17 cellular contexts compared by ENCODE assay signal in genomic region chr5:143957455-143957854, GRCh38.
DNase-seq lines count a peak whose midpoint lies in the region; ATAC-seq, FAIRE-seq and TF ChIP-seq lines count a peak whose summit lies in the region.
"Had no signal": no experiment of that assay in that cellular context is flagged by ENCODE, and none has a peak within 500 bp of the region (broad histone marks: within the 10 kb centered on the region; RNA-seq: fewer than 3 reads in every experiment).

No MANE protein-coding gene starts in this region.

- no peaks in the 10 kb centered on the region for H3K36me3 ChIP-seq in SK-N-SH (replicated peaks in 1 of 2; ENCODE audit: control insufficient read depth in 1 of 2, insufficient read depth in 2 of 2, low read length in 1 of 2)
- H3K36me3 ChIP-seq in MM.1S (replicated peaks; ENCODE audit: insufficient read depth, low read length): no peaks in the 10 kb centered on the region
- H3K36me3 ChIP-seq in H1 (ENCODE audit: control insufficient read depth in 2 of 4, insufficient read depth in 4 of 4, low read length in 3 of 4): no peaks in the 10 kb centered on the region
- H3K36me3 ChIP-seq: left lung, uterus had no signal

- H3K9me2 ChIP-seq in SK-N-SH (no peaks in the 10 kb centered on the region), MM.1S (replicated peaks; ENCODE audit: insufficient read depth, low read length) (no peaks in the 10 kb centered on the region)

- peaks cover 0 to 5% of the 10 kb centered on the region in 2 experiments; a peak in 2 of 4 replicates for H3K4me1 ChIP-seq in SK-N-SH (ENCODE audit: control insufficient read depth in 1 of 2, insufficient read depth in 2 of 2, low read depth in 1 of 2, low read length in 1 of 2)
- no peaks in the 10 kb centered on the region for H3K4me1 ChIP-seq in MM.1S (ENCODE audit: low read length)
- H3K4me1 ChIP-seq in H1 (replicated peaks in 1 of 4; ENCODE audit: control insufficient read depth in 3 of 4, insufficient read depth in 4 of 4, low read length in 3 of 4): no peaks in the 10 kb centered on the region
- H3K4me1 ChIP-seq: left lung, uterus had no signal

- FAIRE-seq in H1 (lab: Jason Lieb, UNC): no peak
- FAIRE-seq: colon had no signal

- POLR2A ChIA-PET in SK-N-SH (lab: Yijun Ruan, JAX): no interaction called here
- POLR2A ChIA-PET in H1 (lab: Charles Lee; ENCODE audit: partially characterized antibody): no interaction called here

- H3F3A ChIP-seq in SK-N-SH (replicated peaks; ENCODE audit: insufficient read depth): no peaks in the 10 kb centered on the region
- H3F3A ChIP-seq in MM.1S (ENCODE audit: insufficient read depth, low read length): no peaks in the 10 kb centered on the region

- H3K79me2 ChIP-seq in SK-N-SH (ENCODE audit: insufficient read depth): no peaks in the 10 kb centered on the region
- H3K79me2 ChIP-seq in MM.1S (ENCODE audit: low read length): no peaks in the 10 kb centered on the region
- H3K79me2 ChIP-seq in H1 (ENCODE audit: control insufficient read depth in 1 of 2, insufficient read depth in 2 of 2, low read length in 2 of 2): no peaks in the 10 kb centered on the region

- H3K79me1 ChIP-seq in H1 (ENCODE audit: low read depth, low read length): no peaks in the 10 kb centered on the region

- no peaks in the 10 kb centered on the region for H3K9me3 Mint-ChIP-seq in progenitor cell of endocrine pancreas (ENCODE audit: low read depth)

- no peak overlapping the region for H3K14ac ChIP-seq in H1 (ENCODE audit: insufficient read length)

- peak; percentile 43; the same call in 1 of the 2 replicates for TF ChIP-seq RAD21 in SK-N-SH (IDR thresholded peaks at IDR 0.05; ENCODE audit: low read length)
- peak; percentile 31 to 49; a peak in 3 of 4 replicates for TF ChIP-seq RAD21 in H1 (IDR thresholded peaks at IDR 0.05 in 1 of 2, conservative IDR thresholded peaks at IDR 0.05 in 1 of 2; ENCODE audit: low read depth in 2 of 2, low read length in 2 of 2)

- H3K27ac ChIP-seq in SK-N-SH (ENCODE audit: low read depth in 2 of 2, low read length in 1 of 2) (no peak overlapping the region), MM.1S (ENCODE audit: low read length) (no peak overlapping the region), H1 (ENCODE audit: low read depth, low read length) (no peak overlapping the region)
- H3K27ac ChIP-seq: left lung, uterus had no signal

- no peak overlapping the region for H3K27ac Mint-ChIP-seq in progenitor cell of endocrine pancreas

- H2AK5ac ChIP-seq in H1 (ENCODE audit: low read depth, low read length): no peak overlapping the region

- no peaks in the 10 kb centered on the region for H3K27me3 ChIP-seq in SK-N-SH (ENCODE audit: insufficient read depth)
- H3K27me3 ChIP-seq in MM.1S (replicated peaks; ENCODE audit: insufficient read depth, low read length): no peaks in the 10 kb centered on the region
- H3K27me3 ChIP-seq in H1 (replicated peaks in 1 of 4; ENCODE audit: control insufficient read depth in 3 of 4, extremely low read depth in 1 of 4, insufficient read depth in 3 of 4, low read length in 3 of 4): no peaks in the 10 kb centered on the region
- H3K27me3 ChIP-seq: left lung, uterus had no signal

- 76% methylated on average over 1 of the region's 1 CpG for WGBS in SK-N-SH (ENCODE audit: low lambda C conversion rate)
- WGBS in H1 (ENCODE audit: extremely low coverage in 1 of 2, insufficient coverage in 1 of 2, insufficient read length in 1 of 2, insufficient replicate concordance in 2 of 2, low coverage in 1 of 2, low lambda C conversion rate in 2 of 2, missing lambda C conversion rate in 1 of 2), 2 experiments: 61% methylated on average over 1 of the region's 1 CpG; no CpG with 5 or more reads in 1 of the 2 experiments

- no peak for ATAC-seq in SK-N-SH treated with all-trans-retinoic acid at 6 μM for 48 hours
- no peak for ATAC-seq in GM18861 (IDR thresholded peaks at IDR 0.05; ENCODE audit: unreplicated experiment)
- ATAC-seq: left lung had no signal

- no peak overlapping the region for H2BK15ac ChIP-seq in H1 (ENCODE audit: low read length)

- no peaks in the 10 kb centered on the region for H3K4me1 Mint-ChIP-seq in progenitor cell of endocrine pancreas (ENCODE audit: low read depth)

- DNase-seq in SK-N-SH (peak; percentile 9), MM.1S (no peak), H1 (ENCODE audit: low read depth in 1 of 2, low spot score in 2 of 2) (no peak), progenitor cell of endocrine pancreas (ENCODE audit: low spot score, unreplicated experiment) (no peak), NCI-H1694 treated with DMSO at 0.1 percent for 48 hours (lab: John Stamatoyannopoulos, UW) (no peak), SIG-M5 treated with dmso at 0.1 percent for 504 hours (lab: John Stamatoyannopoulos, UW; ENCODE audit: unreplicated experiment) (no peak)
- DNase-seq: activated CD4-positive, alpha-beta T cell treated with anti-CD3 and anti-CD28 coated beads, Interleukin-2, amount 50 U/mL, for 1 hour; activated naive CD4-positive, alpha-beta T cell; left lung; NCI-H1436; NCI-H748 treated with DMSO at 0.1 percent for 48 hours; stimulated activated CD4-positive, alpha-beta T cell treated with anti-CD3 and anti-CD28 coated beads, Interleukin-12 subunit alpha, Interleukin-12 subunit beta, amount 100 ng/mL, for 4 hours; stimulated activated CD8-positive, alpha-beta memory T cell treated with anti-CD3 and anti-CD28 coated beads, Interleukin-4, amount 100 ng/mL, for 48 hours; uterus had no signal

- no peak overlapping the region for H3K18ac ChIP-seq in H1 (ENCODE audit: extremely low read depth, low read length)

- no peak overlapping the region for H2AFZ ChIP-seq in SK-N-SH (ENCODE audit: low read depth)
- H2AFZ ChIP-seq in MM.1S (ENCODE audit: low read length): no peak overlapping the region
- H2AFZ ChIP-seq in H1 (ENCODE audit: low read length): no peak overlapping the region

- peak; percentile 52 for TF ChIP-seq CTCF in SK-N-SH (IDR thresholded peaks at IDR 0.05)
- TF ChIP-seq CTCF in MM.1S (IDR thresholded peaks at IDR 0.05; ENCODE audit: low read length): peak; percentile 34
- peak in 2 of 3 experiments; percentile 9 to 27; a peak in 2 of 4 replicates for TF ChIP-seq CTCF in H1 (IDR thresholded peaks at IDR 0.05; ENCODE audit: control extremely low read depth in 1 of 3, insufficient read depth in 1 of 3, low read depth in 1 of 3, low read length in 3 of 3)
- TF ChIP-seq CTCF in progenitor cell of endocrine pancreas (IDR thresholded peaks at IDR 0.05; ENCODE audit: unreplicated experiment): peak; percentile 54

- TF ChIP-seq EP300 in SK-N-SH (IDR thresholded peaks at IDR 0.05; ENCODE audit: borderline replicate concordance in 1 of 2, low read depth in 1 of 2, low read length in 1 of 2): no peak
- TF ChIP-seq EP300 in H1 (IDR thresholded peaks at IDR 0.05; ENCODE audit: borderline replicate concordance in 1 of 2, low read depth in 2 of 2, low read length in 2 of 2): no peak

- no peaks in the 10 kb centered on the region for H3K9me3 ChIP-seq in SK-N-SH
- no peaks in the 10 kb centered on the region for H3K9me3 ChIP-seq in MM.1S (replicated peaks; ENCODE audit: insufficient read depth, low read length)
- no peaks in the 10 kb centered on the region for H3K9me3 ChIP-seq in H1 (ENCODE audit: insufficient read depth in 2 of 2, low read depth in 1 of 2, low read length in 1 of 2)
- H3K9me3 ChIP-seq: left lung, uterus had no signal

- H2BK12ac ChIP-seq in H1 (ENCODE audit: low read depth, low read length): no peak overlapping the region

- H3K4me3 ChIP-seq in SK-N-SH (ENCODE audit: low read depth in 2 of 2, low read length in 1 of 2): no peak overlapping the region
- H3K4me3 ChIP-seq in MM.1S (ENCODE audit: low read length): no peak overlapping the region
- H3K4me3 ChIP-seq in H1 (ENCODE audit: extremely low read depth in 1 of 4, insufficient read depth in 2 of 4, low read depth in 3 of 4, low read length in 4 of 4): no peak overlapping the region
- H3K4me3 ChIP-seq: left lung, uterus had no signal

- H3K4me2 ChIP-seq in SK-N-SH: no peak overlapping the region
- H3K4me2 ChIP-seq in MM.1S (ENCODE audit: low read depth, low read length): no peak overlapping the region
- H3K4me2 ChIP-seq in H1 (ENCODE audit: insufficient read depth in 1 of 2, low read depth in 2 of 2, low read length in 2 of 2): no peak overlapping the region

- no peak overlapping the region for H4K91ac ChIP-seq in H1 (replicated peaks; ENCODE audit: insufficient read length, low read length)

- H4K20me1 ChIP-seq in SK-N-SH (ENCODE audit: insufficient read depth) (no peaks in the 10 kb centered on the region), MM.1S (ENCODE audit: insufficient read depth, low read length) (no peaks in the 10 kb centered on the region), H1 (replicated peaks in 1 of 2; ENCODE audit: control insufficient read depth in 1 of 2, insufficient read depth in 2 of 2, low read length in 2 of 2) (no peaks in the 10 kb centered on the region)

- H2BK20ac ChIP-seq in H1 (ENCODE audit: low read length): no peak overlapping the region

- no peak overlapping the region for H3K9ac ChIP-seq in SK-N-SH
- no peak overlapping the region for H3K9ac ChIP-seq in MM.1S (ENCODE audit: low read length)
- no peak overlapping the region for H3K9ac ChIP-seq in H1 (replicated peaks in 1 of 4; ENCODE audit: extremely low read depth in 1 of 4, low read depth in 3 of 4, low read length in 3 of 4)

- H3K36me3 Mint-ChIP-seq in progenitor cell of endocrine pancreas (ENCODE audit: insufficient read depth): no peaks in the 10 kb centered on the region

- H3K4ac ChIP-seq in H1 (replicated peaks; ENCODE audit: insufficient read length, low read depth, low read length): no peak overlapping the region

- H3K23me2 ChIP-seq in H1 (ENCODE audit: low read depth, low read length): no peaks in the 10 kb centered on the region

- no peak overlapping the region for H2BK120ac ChIP-seq in H1 (replicated peaks; ENCODE audit: low read depth, low read length)

- H4K5ac ChIP-seq in H1 (ENCODE audit: insufficient read length, low read depth, low read length): no peak overlapping the region

- H4K8ac ChIP-seq in H1 (ENCODE audit: extremely low read depth, insufficient read depth, low read length): no peak overlapping the region

- no peak overlapping the region for H3K56ac ChIP-seq in H1 (replicated peaks; ENCODE audit: insufficient read length, low read depth, low read length)

- TF ChIP-seq POLR2A in H1 (IDR thresholded peaks at IDR 0.05; ENCODE audit: control extremely low read depth in 1 of 2, low read depth in 2 of 2, low read length in 2 of 2): no peak

- no peak overlapping the region for H3K4me3 Mint-ChIP-seq in progenitor cell of endocrine pancreas (ENCODE audit: low read depth)

- no peak overlapping the region for H2BK5ac ChIP-seq in H1 (ENCODE audit: low read depth, low read length)

- CTCF ChIA-PET in SK-N-SH (lab: Yijun Ruan, JAX) (interaction anchor here (1.0 to 1.5 kb wide), 3 partner anchors 11 to 561 kb away, joined by 3 to 4 read pairs (median 3); no protein-coding TSS in a partner anchor), H1 (lab: Charles Lee; ENCODE audit: partially characterized antibody) (interaction anchor here (0.8 to 1.8 kb wide), 5 partner anchors 9 to 911 kb away, joined by 4 to 8 read pairs (median 4); no protein-coding TSS in a partner anchor)

- H3K27me3 Mint-ChIP-seq in progenitor cell of endocrine pancreas: no peaks in the 10 kb centered on the region

- H3K23ac ChIP-seq in H1 (ENCODE audit: insufficient read length): no peak overlapping the region

TF ChIP-seq in H1, 55 proteins besides CTCF, POLR2A, EP300 and RAD21 (continues in another document):
- TF ChIP-seq ZNF274 (IDR thresholded peaks at IDR 0.05; ENCODE audit: borderline replicate concordance, extremely low read depth, low read length) (no peak), BACH1 (IDR thresholded peaks at IDR 0.05; ENCODE audit: low read length) (no peak)

Comparison
In these comparisons a context has a peak if more than half of its experiments do, and no peak if none do; other contexts are left out.
1. Of the 17 proteins assayed by ChIP-seq in both H1 and SK-N-SH: peak only in H1: none; only in SK-N-SH: none; in both: CTCF and RAD21; in neither: 15.